ENCODE assay signal across 8 cellular contexts in genomic region chr11:833114-833791, GRCh38. TPM values are rescaled to one million over a fixed set of nuclear protein-coding genes. Genes with fewer than 3 reads are reported as not detected.
DNase-seq lines count a peak whose midpoint lies in the region; ATAC-seq and TF ChIP-seq lines count a peak whose summit lies in the region.

No MANE protein-coding gene starts in this region.

- peak overlapping the region; percentile 74; the same call in 1 of the 2 replicates for H3K9ac ChIP-seq in iPS-20b (ENCODE audit: low read depth, low read length)

- in situ Hi-C loops in astrocyte of the spinal cord (cut with HindIII; ENCODE audit: low sequenced_read_pairs), result no loop called here

- peaks cover 20% of the 10 kb centered on the region for H3K4me1 Mint-ChIP-seq in activated CD4-positive, alpha-beta T cell treated with anti-CD3 and anti-CD28 coated beads, Interleukin-2, amount 10 ng/mL, durations not matched to agents 24 days and 14 days

- ATAC-seq in GM18511 (IDR thresholded peaks at IDR 0.05; ENCODE audit: unreplicated experiment), result no peak
- ATAC-seq in HG03571 (IDR thresholded peaks at IDR 0.05; ENCODE audit: unreplicated experiment), result no peak

- peaks cover 17% of the 10 kb centered on the region; the same call in 1 of the 2 replicates for H3K36me3 ChIP-seq in iPS-20b (ENCODE audit: insufficient read depth, low read depth, low read length)

- DNase-seq in activated CD4-positive, alpha-beta T cell treated with anti-CD3 and anti-CD28 coated beads, Interleukin-2, amount 10 ng/mL, durations not matched to agents 24 days and 14 days, result peak; percentile 81
- no peak for DNase-seq in activated CD4-positive, alpha-beta T cell treated with anti-CD3 and anti-CD28 coated beads, Interleukin-2, amount 50 U/mL, for 4 hours
- DNase-seq in NCI-H69 (lab: John Stamatoyannopoulos, UW), result peak; percentile 70
- DNase-seq in astrocyte of the spinal cord (ENCODE audit: low read depth, low spot score), result no peak
- peak; percentile 62 for DNase-seq in stimulated activated CD8-positive, alpha-beta memory T cell treated with anti-CD3 and anti-CD28 coated beads, Interleukin-4, amount 100 ng/mL, for 48 hours

- peaks cover 19% of the 10 kb centered on the region for H3K4me1 ChIP-seq in iPS-20b (ENCODE audit: insufficient read depth, low read length)

- intact Hi-C loops in activated CD4-positive, alpha-beta T cell treated with anti-CD3 and anti-CD28 coated beads, Interleukin-2, amount 10 ng/mL, durations not matched to agents 24 days and 14 days (cut with micrococcal nuclease), result no loop called here

- H3K4me3 Mint-ChIP-seq in activated CD4-positive, alpha-beta T cell treated with anti-CD3 and anti-CD28 coated beads, Interleukin-2, amount 10 ng/mL, durations not matched to agents 24 days and 14 days, result peak overlapping the region; percentile 74

- no peak for TF ChIP-seq CTCF in astrocyte of the spinal cord (IDR thresholded peaks at IDR 0.05; ENCODE audit: low read depth, low read length)

- no peaks in the 10 kb centered on the region for H3K9me3 ChIP-seq in iPS-20b (ENCODE audit: insufficient read depth, low read depth, low read length)

- no peak overlapping the region for H3K27ac ChIP-seq in iPS-20b (ENCODE audit: low read length)

- no peak overlapping the region for H3K27ac Mint-ChIP-seq in activated CD4-positive, alpha-beta T cell treated with anti-CD3 and anti-CD28 coated beads, Interleukin-2, amount 10 ng/mL, durations not matched to agents 24 days and 14 days

- H3K36me3 Mint-ChIP-seq in activated CD4-positive, alpha-beta T cell treated with anti-CD3 and anti-CD28 coated beads, Interleukin-2, amount 10 ng/mL, durations not matched to agents 24 days and 14 days (ENCODE audit: low read depth), result peaks cover 7% of the 10 kb centered on the region

- H3K9me3 Mint-ChIP-seq in activated CD4-positive, alpha-beta T cell treated with anti-CD3 and anti-CD28 coated beads, Interleukin-2, amount 10 ng/mL, durations not matched to agents 24 days and 14 days, result no peaks in the 10 kb centered on the region

- H3K4me3 ChIP-seq in astrocyte of the spinal cord (ENCODE audit: low read depth, low read length) (peak overlapping the region; percentile 77), iPS-20b (ENCODE audit: low read length) (peak overlapping the region; percentile 69)

- peaks cover 51% of the 10 kb centered on the region for H3K27me3 ChIP-seq in iPS-20b (ENCODE audit: insufficient read depth, low read length)

- H3K27me3 Mint-ChIP-seq in activated CD4-positive, alpha-beta T cell treated with anti-CD3 and anti-CD28 coated beads, Interleukin-2, amount 10 ng/mL, durations not matched to agents 24 days and 14 days, result peaks cover 34% of the 10 kb centered on the region

RNA-seq across cellular contexts. Expression of gene CD151, which starts 0.5 kb away (rescaled TPM):
- 81.0 and 87.3 TPM in 2 replicates for total RNA-seq in activated CD4-positive, alpha-beta T cell treated with anti-CD3 and anti-CD28 coated beads, Interleukin-2, amount 10 ng/mL, durations not matched to agents 24 days and 14 days

RNA-seq across cellular contexts. Expression of gene CRACR2B, which starts 5.5 kb away (rescaled TPM):
- 1.5 and 3.0 TPM in 2 replicates for total RNA-seq in activated CD4-positive, alpha-beta T cell treated with anti-CD3 and anti-CD28 coated beads, Interleukin-2, amount 10 ng/mL, durations not matched to agents 24 days and 14 days

RNA-seq across cellular contexts. Expression of gene POLR2L, which starts 9.1 kb away (rescaled TPM):
- 113 and 117 TPM in 2 replicates for total RNA-seq in activated CD4-positive, alpha-beta T cell treated with anti-CD3 and anti-CD28 coated beads, Interleukin-2, amount 10 ng/mL, durations not matched to agents 24 days and 14 days

RNA-seq across cellular contexts. Expression of gene TSPAN4, which starts 9.4 kb away (rescaled TPM):
- 14.8 and 15.1 TPM in 2 replicates for total RNA-seq in activated CD4-positive, alpha-beta T cell treated with anti-CD3 and anti-CD28 coated beads, Interleukin-2, amount 10 ng/mL, durations not matched to agents 24 days and 14 days

RNA-seq across cellular contexts. Expression of gene PNPLA2, which starts 14.5 kb away (rescaled TPM):
- total RNA-seq in activated CD4-positive, alpha-beta T cell treated with anti-CD3 and anti-CD28 coated beads, Interleukin-2, amount 10 ng/mL, durations not matched to agents 24 days and 14 days, result 55.0 and 56.4 TPM in 2 replicates

Comparison
In these comparisons a context has a peak if more than half of its experiments do, and no peak if none do; other contexts are left out.
1. DNase-seq: peak in activated CD4-positive, alpha-beta T cell treated with anti-CD3 and anti-CD28 coated beads, Interleukin-2, amount 10 ng/mL, durations not matched to agents 24 days and 14 days (single experiment), NCI-H69 (single experiment) and stimulated activated CD8-positive, alpha-beta memory T cell treated with anti-CD3 and anti-CD28 coated beads, Interleukin-4, amount 100 ng/mL, for 48 hours (single experiment); none in activated CD4-positive, alpha-beta T cell treated with anti-CD3 and anti-CD28 coated beads, Interleukin-2, amount 50 U/mL, for 4 hours (0 of 2) and astrocyte of the spinal cord (single experiment).